17 cellular contexts compared by ENCODE assay signal in genomic region chr1:182255494-182255893, GRCh38.
DNase-seq lines count a peak whose midpoint lies in the region; ATAC-seq and TF ChIP-seq lines count a peak whose summit lies in the region.
"Had no signal": no experiment of that assay in that cellular context is flagged by ENCODE, and none has a peak within 500 bp of the region (broad histone marks: within the 10 kb centered on the region; RNA-seq: fewer than 3 reads in every experiment).

No MANE protein-coding gene starts in this region.

- WGBS in heart right ventricle, 2 donors: 56 to 65% methylated on average over 4 of the region's 4 CpGs
- WGBS in right cardiac atrium: 65% methylated on average over 4 of the region's 4 CpGs
- WGBS in spleen, 5 donors: 75 to 92% (median 84%) methylated on average over 4 of the region's 4 CpGs

- no peak for ATAC-seq in DND-41 (ENCODE audit: insufficient read depth, low read depth)
- peak in 7 of 8 donors; percentile 39 to 81 (median 45) for ATAC-seq in heart right ventricle
- peak; percentile 64 to 79 for ATAC-seq in right cardiac atrium
- ATAC-seq in left colon: no peak
- ATAC-seq: A549; CD8-positive, alpha-beta T cell had no signal

- peaks cover 30% of the 10 kb centered on the region for H3K4me1 ChIP-seq in DND-41 (ENCODE audit: insufficient read depth, low read length)
- H3K4me1 ChIP-seq in Loucy (ENCODE audit: insufficient read depth, low read length, poor library complexity, severe bottlenecking): peaks cover 55% of the 10 kb centered on the region
- H3K4me1 ChIP-seq in heart right ventricle: peaks cover 8 to 40% (median 27%) of the 10 kb centered on the region in 9 donors
- peaks cover 16% of the 10 kb centered on the region for H3K4me1 ChIP-seq in right cardiac atrium (ENCODE audit: control insufficient read depth, insufficient read depth, low read length)
- H3K4me1 ChIP-seq in spleen: peaks cover 5 to 23% (median 21%) of the 10 kb centered on the region in 6 donors
- H3K4me1 ChIP-seq: A549 had no signal

- H3K9ac ChIP-seq in DND-41 (ENCODE audit: low read depth, low read length): no peak overlapping the region
- H3K9ac ChIP-seq in Loucy (ENCODE audit: low read depth, low read length, poor library complexity, severe bottlenecking): peak overlapping the region; percentile 26

- H3K36me3 ChIP-seq in DND-41 (ENCODE audit: insufficient read depth, low read length): no peaks in the 10 kb centered on the region
- H3K36me3 ChIP-seq in Loucy (ENCODE audit: insufficient read depth, low read length): no peaks in the 10 kb centered on the region
- H3K36me3 ChIP-seq in heart right ventricle: no peaks in the 10 kb centered on the region
- H3K36me3 ChIP-seq in spleen: no peaks in the 10 kb centered on the region
- H3K36me3 ChIP-seq: BE2C had no signal

- H3K27me3 ChIP-seq in DND-41 (ENCODE audit: insufficient read depth, low read length, poor library complexity): no peaks in the 10 kb centered on the region
- H3K27me3 ChIP-seq in Loucy (ENCODE audit: insufficient read depth, low read length, poor library complexity, severe bottlenecking): no peaks in the 10 kb centered on the region
- H3K27me3 ChIP-seq in heart right ventricle: no peaks in the 10 kb centered on the region
- no peaks in the 10 kb centered on the region for H3K27me3 ChIP-seq in right cardiac atrium (ENCODE audit: control insufficient read depth, insufficient read depth)
- H3K27me3 ChIP-seq in spleen (replicated peaks in 1 of 7): no peaks in the 10 kb centered on the region
- H3K27me3 ChIP-seq: BE2C had no signal

- peaks cover 13% of the 10 kb centered on the region for H3F3A ChIP-seq in Loucy (ENCODE audit: low read depth)

- H2AFZ ChIP-seq in DND-41 (ENCODE audit: low read depth, low read length) (no peak overlapping the region), Loucy (ENCODE audit: low read length) (no peak overlapping the region)

- no peaks in the 10 kb centered on the region for H3K9me3 ChIP-seq in DND-41 (ENCODE audit: insufficient read depth, low read length, severe bottlenecking)
- H3K9me3 ChIP-seq in Loucy (ENCODE audit: insufficient read depth, low read depth, low read length): no peaks in the 10 kb centered on the region
- peaks cover 0 to 3% (median 0%) of the 10 kb centered on the region in 11 donors for H3K9me3 ChIP-seq in heart right ventricle
- no peaks in the 10 kb centered on the region for H3K9me3 ChIP-seq in right cardiac atrium (ENCODE audit: control insufficient read depth, low read length)
- H3K9me3 ChIP-seq in spleen: no peaks in the 10 kb centered on the region
- H3K9me3 ChIP-seq: A549, BE2C had no signal

- H3K79me2 ChIP-seq in DND-41 (ENCODE audit: insufficient read depth, low read length) (no peaks in the 10 kb centered on the region), Loucy (ENCODE audit: insufficient read depth, low read length) (no peaks in the 10 kb centered on the region)

- TF ChIP-seq POLR2A in spleen (IDR thresholded peaks at IDR 0.05): no peak

- no peak for DNase-seq in DND-41
- peak in 1 of 2 donors; percentile 10 for DNase-seq in heart right ventricle
- no peak for DNase-seq in right cardiac atrium
- no peak for DNase-seq in left colon
- DNase-seq in spleen: no peak
- no peak for DNase-seq in NCI-H2029 treated with DMSO at 0.1 percent for 48 hours (lab: John Stamatoyannopoulos, UW)
- DNase-seq: BE2C; CD8-positive, alpha-beta T cell; COR-L47; DMS153; DMS79 treated with DMSO at 0.1 percent for 48 hours; GDM1; GOT3; H9 had no signal

- H3K4me2 ChIP-seq in DND-41 (ENCODE audit: insufficient read depth, low read length): no peak overlapping the region
- no peak overlapping the region for H3K4me2 ChIP-seq in Loucy (ENCODE audit: low read depth, low read length, poor library complexity, severe bottlenecking)
- H3K4me2 ChIP-seq: A549 had no signal

- H3K4me3 ChIP-seq in DND-41 (ENCODE audit: low read depth in 1 of 2, low read length in 2 of 2) (no peak overlapping the region), Loucy (ENCODE audit: low read length, poor library complexity, severe bottlenecking) (no peak overlapping the region), heart right ventricle (no peak overlapping the region), right cardiac atrium (ENCODE audit: low read length) (no peak overlapping the region), spleen (no peak overlapping the region)
- H3K4me3 ChIP-seq: A549 had no signal

- H3K9me2 ChIP-seq in Loucy (replicated peaks; ENCODE audit: low read depth, low read length): no peaks in the 10 kb centered on the region

- H3K27ac ChIP-seq in DND-41 (ENCODE audit: low read length) (peak overlapping the region; percentile 43), heart right ventricle (peak overlapping the region in 7 of 10 donors; percentile 18 to 63 (median 43)), right cardiac atrium (ENCODE audit: low read length) (no peak overlapping the region), spleen (no peak overlapping the region)
- H3K27ac ChIP-seq: A549, C4-2B had no signal

- H4K20me1 ChIP-seq in DND-41 (ENCODE audit: insufficient read depth, low read length) (no peaks in the 10 kb centered on the region), Loucy (ENCODE audit: insufficient read depth, low read length, poor library complexity, severe bottlenecking) (no peaks in the 10 kb centered on the region)

- intact Hi-C loops in heart right ventricle (cut with DNase I) (loop anchor here in 1 of 10 donors (10.0 kb wide), 1 partner anchor 109 kb away; no protein-coding TSS in a partner anchor), right cardiac atrium (cut with DNase I) (no loop called here), left colon (cut with DNase I, micrococcal nuclease) (no loop called here), spleen (cut with DNase I; ENCODE audit: low total_unique reads) (no loop called here)

- TF ChIP-seq CTCF in DND-41 (IDR thresholded peaks at IDR 0.05; ENCODE audit: borderline replicate concordance, extremely low read depth, low read length, poor library complexity, severe bottlenecking) (no peak), Loucy (conservative IDR thresholded peaks at IDR 0.05; ENCODE audit: low read length) (no peak), heart right ventricle (IDR thresholded peaks at IDR 0.05) (no peak), spleen (IDR thresholded peaks at IDR 0.05 in 8 of 11, conservative IDR thresholded peaks at IDR 0.05 in 3 of 11) (no peak)

Comparison
In these comparisons a context has a peak if more than half of its experiments do, and no peak if none do; other contexts are left out.
1. H3K27ac ChIP-seq: peak in DND-41 (single experiment) and heart right ventricle (7 of 10); none in right cardiac atrium (single experiment) and spleen (0 of 8).
2. ATAC-seq: peak in heart right ventricle (7 of 8) and right cardiac atrium (2 of 2); none in DND-41 (single experiment) and left colon (single experiment).